Comparison of ENCODE assay signal across 1 cellular context in the genomic region with DNA sequence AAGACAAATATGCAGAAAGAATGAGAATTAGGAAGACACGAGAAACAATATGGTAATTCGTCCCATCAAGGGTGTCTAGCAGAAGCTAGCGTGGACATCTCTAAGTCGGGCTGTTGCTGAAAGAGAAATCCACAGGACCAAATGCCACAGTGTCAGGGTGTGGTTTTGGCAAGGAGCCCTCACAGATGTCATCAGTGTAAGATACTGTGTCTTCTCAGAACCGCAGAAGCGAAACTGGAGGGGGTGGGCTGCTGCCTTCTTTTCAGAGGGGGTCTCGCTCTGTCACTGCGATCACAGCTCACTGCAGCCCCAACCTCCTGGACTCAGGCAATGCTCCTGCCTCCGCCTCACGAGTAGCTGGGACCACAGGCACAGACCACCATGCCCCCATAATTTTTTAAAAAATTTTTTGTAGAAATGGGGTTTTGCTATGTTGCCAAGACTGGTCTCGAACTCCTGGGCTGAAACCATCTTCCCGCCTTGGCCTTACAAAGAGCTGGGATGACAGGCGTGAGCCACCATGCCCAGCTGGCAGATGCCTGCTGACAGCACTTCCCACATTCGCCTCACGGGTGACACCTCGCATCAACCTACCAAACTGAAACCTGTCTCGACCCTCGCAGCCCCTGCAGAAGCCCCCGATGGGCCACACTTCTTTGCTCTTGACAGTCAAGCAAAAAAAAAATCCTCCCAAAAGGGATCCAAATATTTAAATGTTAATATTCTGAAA.
TF ChIP-seq lines count a peak whose summit lies in the region.

No MANE protein-coding gene starts in this region.

TF ChIP-seq in SK-N-SH treated with all-trans-retinoic acid at 6 μM for 48 hours, 23 proteins besides CTCF, POLR2A, EP300 and RAD21 (continued from another document):
- TF ChIP-seq, protein P1, sequence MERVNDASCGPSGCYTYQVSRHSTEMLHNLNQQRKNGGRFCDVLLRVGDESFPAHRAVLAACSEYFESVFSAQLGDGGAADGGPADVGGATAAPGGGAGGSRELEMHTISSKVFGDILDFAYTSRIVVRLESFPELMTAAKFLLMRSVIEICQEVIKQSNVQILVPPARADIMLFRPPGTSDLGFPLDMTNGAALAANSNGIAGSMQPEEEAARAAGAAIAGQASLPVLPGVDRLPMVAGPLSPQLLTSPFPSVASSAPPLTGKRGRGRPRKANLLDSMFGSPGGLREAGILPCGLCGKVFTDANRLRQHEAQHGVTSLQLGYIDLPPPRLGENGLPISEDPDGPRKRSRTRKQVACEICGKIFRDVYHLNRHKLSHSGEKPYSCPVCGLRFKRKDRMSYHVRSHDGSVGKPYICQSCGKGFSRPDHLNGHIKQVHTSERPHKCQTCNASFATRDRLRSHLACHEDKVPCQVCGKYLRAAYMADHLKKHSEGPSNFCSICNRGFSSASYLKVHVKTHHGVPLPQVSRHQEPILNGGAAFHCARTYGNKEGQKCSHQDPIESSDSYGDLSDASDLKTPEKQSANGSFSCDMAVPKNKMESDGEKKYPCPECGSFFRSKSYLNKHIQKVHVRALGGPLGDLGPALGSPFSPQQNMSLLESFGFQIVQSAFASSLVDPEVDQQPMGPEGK (CRISPR knock-in tag; IDR thresholded peaks at IDR 0.05; ENCODE audit: borderline replicate concordance) = no peak
- TF ChIP-seq ARNTL (CRISPR knock-in tag; IDR thresholded peaks at IDR 0.05; ENCODE audit: borderline replicate concordance, low read depth) (no peak), ZC3H10 (CRISPR knock-in tag; IDR thresholded peaks at IDR 0.05) (no peak), ISL1 (CRISPR knock-in tag; IDR thresholded peaks at IDR 0.05) (no peak)
TF ChIP-seq in SK-N-SH treated with all-trans-retinoic acid at 6 μM for 48 hours: peak in this region for 0.
